ENCODE assay signal across 9 cellular contexts in genomic region chr16:31441956-31442355, GRCh38. TPM values are rescaled to one million over a fixed set of nuclear protein-coding genes. Genes with fewer than 3 reads are reported as not detected.
DNase-seq lines count a peak whose midpoint lies in the region; ATAC-seq, FAIRE-seq and TF ChIP-seq lines count a peak whose summit lies in the region.
"Had no signal": no experiment of that assay in that cellular context is flagged by ENCODE, and none has a peak within 500 bp of the region (broad histone marks: within the 10 kb centered on the region; RNA-seq: fewer than 3 reads in every experiment).

No MANE protein-coding gene starts in this region.

- peak in 1 of 3 donors; percentile 46 for DNase-seq in Peyer's patch
- DNase-seq in epithelial cell of proximal tubule (ENCODE audit: low read depth) = no peak
- DNase-seq in pancreas = peak in 2 of 6 donors; percentile 37 to 78
- no peak for DNase-seq in KG1 (lab: John Stamatoyannopoulos, UW)
- DNase-seq in CD1c-positive myeloid dendritic cell (ENCODE audit: extremely low spot score) = no peak
- no peak for DNase-seq in OCI-M1 (lab: John Stamatoyannopoulos, UW)
- DNase-seq: GDM1 had no signal

- FAIRE-seq in pancreas (lab: Jason Lieb, UNC) = no peak

- no peaks in the 10 kb centered on the region for H4K20me1 ChIP-seq in BLaER1

- TF ChIP-seq POLR2A in Peyer's patch (IDR thresholded peaks at IDR 0.05) = no peak

- H3K9ac ChIP-seq in BLaER1 = 0 out of 2 replicates have a peak overlapping the region, but pooled peaks have one; percentile 80

- H3K27me3 ChIP-seq in BLaER1 = no peaks in the 10 kb centered on the region
- no peaks in the 10 kb centered on the region for H3K27me3 ChIP-seq in Peyer's patch
- H3K27me3 ChIP-seq in pancreas = no peaks in the 10 kb centered on the region

- 33 to 48% methylated on average over 34 of the region's 34 CpGs for WGBS in pancreas, 2 donors

- H3K27ac ChIP-seq in BLaER1 (0 out of 2 replicates have a peak overlapping the region, but pooled peaks have one; percentile 76), Peyer's patch (peak overlapping the region in 1 of 4 donors; percentile 77), pancreas (peak overlapping the region in 3 of 4 donors; percentile 89 to 91 (median 89))

- ATAC-seq in pancreas (peak in 3 of 4 donors; percentile 2 to 4 (median 3)), HG03460 (IDR thresholded peaks at IDR 0.05; ENCODE audit: unreplicated experiment) (no peak)

- H3K36me3 ChIP-seq in BLaER1 = no peaks in the 10 kb centered on the region
- H3K36me3 ChIP-seq in Peyer's patch = no peaks in the 10 kb centered on the region
- no peaks in the 10 kb centered on the region for H3K36me3 ChIP-seq in pancreas

- peak overlapping the region; percentile 73 for H3K4me2 ChIP-seq in BLaER1

- TF ChIP-seq CTCF in Peyer's patch (IDR thresholded peaks at IDR 0.05) = no peak
- no peak for TF ChIP-seq CTCF in epithelial cell of proximal tubule (conservative IDR thresholded peaks at IDR 0.05; ENCODE audit: low read depth, low read length)
- no peak for TF ChIP-seq CTCF in pancreas (IDR thresholded peaks at IDR 0.05)

- intact Hi-C loops in pancreas (cut with DNase I) = loop anchor here in 1 of 3 donors (10.0 kb wide), 2 partner anchors 297 to 457 kb away; partner anchors contain the start of gene HSD3B7

- H3K4me1 ChIP-seq in BLaER1 (peaks cover 16% of the 10 kb centered on the region), Peyer's patch (peaks cover 0 to 8% (median 4%) of the 10 kb centered on the region in 4 donors), pancreas (no peaks in the 10 kb centered on the region)

- H3K9me3 ChIP-seq in BLaER1 (peaks cover 12% of the 10 kb centered on the region), Peyer's patch (no peaks in the 10 kb centered on the region), pancreas (no peaks in the 10 kb centered on the region)

- H3K4me3 ChIP-seq in BLaER1 (peak overlapping the region; percentile 77), Peyer's patch (peak overlapping the region; percentile 60 to 79 (median 70)), epithelial cell of proximal tubule (ENCODE audit: low read depth, low read length) (peak overlapping the region; percentile 80), pancreas (peak overlapping the region; percentile 50 to 83 (median 64))

RNA-seq across cellular contexts. Expression of gene ZNF843, which starts 0.6 kb away (rescaled TPM):
- total RNA-seq in Peyer's patch (1 to 10 TPM in 1 of 4 donors, under 1 TPM in 1, not detected in 2; 0.47 to 1.3 TPM), epithelial cell of proximal tubule (0.22 TPM in 1 of 2 replicates, not detected in the other), pancreas (1 to 10 TPM; 2.0 to 3.4 (median 2.1) TPM)
- 1 to 10 TPM; 1.1 to 1.5 TPM for polyA plus RNA-seq in pancreas

RNA-seq across cellular contexts. Expression of gene COX6A2, which starts 13.8 kb away (rescaled TPM):
- total RNA-seq in Peyer's patch = not detected
- not detected in 2 replicates for total RNA-seq in epithelial cell of proximal tubule
- total RNA-seq in pancreas = under 1 TPM in 4 of 6 donors, not detected in 2; 0.39 to 0.61 (median 0.52) TPM
- polyA plus RNA-seq in pancreas = 1 to 10 TPM; 2.0 to 5.5 TPM

RNA-seq across cellular contexts. Expression of gene ARMC5, which starts 17.3 kb away (rescaled TPM):
- total RNA-seq in Peyer's patch (10 to 100 TPM; 12.4 to 20.4 (median 17.6) TPM), epithelial cell of proximal tubule (9.2 and 10.3 TPM in 2 replicates), pancreas (1 to 10 TPM; 2.3 to 6.2 (median 4.3) TPM)
- polyA plus RNA-seq in pancreas = 10 to 100 TPM; 16.6 to 18.1 TPM

RNA-seq across cellular contexts. Expression of gene TGFB1I1, which starts 30.0 kb away (rescaled TPM):
- total RNA-seq in Peyer's patch = 10 to 100 TPM in 3 of 4 donors, 1 to 10 TPM in 1; 6.0 to 45.4 (median 18.2) TPM
- 56.8 and 62.2 TPM in 2 replicates for total RNA-seq in epithelial cell of proximal tubule
- 10 to 100 TPM in 1 of 6 donors, 1 to 10 TPM in 5; 1.1 to 13.2 (median 4.6) TPM for total RNA-seq in pancreas
- 1 to 10 TPM; 8.6 TPM for polyA plus RNA-seq in pancreas

RNA-seq across cellular contexts. Expression of gene SLC5A2, which starts 41.0 kb away (rescaled TPM):
- total RNA-seq in Peyer's patch (1 to 10 TPM in 2 of 4 donors, under 1 TPM in 1, not detected in 1; 0.94 to 5.4 (median 2.4) TPM), epithelial cell of proximal tubule (0.07 TPM in 1 of 2 replicates, not detected in the other), pancreas (under 1 TPM; 0.35 to 0.84 (median 0.54) TPM)
- polyA plus RNA-seq in pancreas = 1 to 10 TPM; 2.8 to 4.9 TPM
